ENCODE assay signal across 8 cellular contexts in genomic region chr1:66924756-66925557, GRCh38. TPM values are rescaled to one million over a fixed set of nuclear protein-coding genes. Genes with fewer than 3 reads are reported as not detected.
A peak's percentile ranks its signal among the peaks of the same experiment; 100 is the strongest.
DNase-seq lines count a peak whose midpoint lies in the region; ATAC-seq and TF ChIP-seq lines count a peak whose summit lies in the region.

DNAI4 (minus strand) TSS chr1:66924856; CDS start chr1:66924831, 25 bp downstream.
MIER1 (plus strand) TSS chr1:66924990; CDS start chr1:66925029, 39 bp downstream.

- peak; percentile 47 for TF ChIP-seq POLR2A in testis (IDR thresholded peaks at IDR 0.05)

- intact Hi-C loops in testis (cut with DNase I; ENCODE audit: low total_unique reads), result no loop called here

- peaks cover 43% of the 10 kb centered on the region for H3K4me1 Mint-ChIP-seq in activated naive CD8-positive, alpha-beta T cell treated with anti-CD3 and anti-CD28 coated beads for 36 hours

- H3K4me3 ChIP-seq in GM12864 (ENCODE audit: low read depth, low read length), result peak within 1 kb of the TSS; percentile 91
- peak within 1 kb of the TSS; percentile 83 to 84 for H3K4me3 ChIP-seq in testis

- H3K9me3 ChIP-seq in testis, result no peaks in the 10 kb centered on the region

- TF ChIP-seq CTCF in GM12864 (IDR thresholded peaks at IDR 0.05; ENCODE audit: low read depth, low read length, missing control alignments) (peak; percentile 20), omental fat pad (IDR thresholded peaks at IDR 0.05) (no peak), testis (IDR thresholded peaks at IDR 0.05) (peak in 2 of 3 experiments; percentile 9 to 13)

- H3K9me3 Mint-ChIP-seq in activated naive CD8-positive, alpha-beta T cell treated with anti-CD3 and anti-CD28 coated beads for 36 hours, result no peaks in the 10 kb centered on the region

- H3K36me3 Mint-ChIP-seq in activated naive CD8-positive, alpha-beta T cell treated with anti-CD3 and anti-CD28 coated beads for 36 hours, result peaks cover 16% of the 10 kb centered on the region

- 0 to 1% methylated on average over 28 to 53 of the region's 64 CpGs for WGBS in testis, 2 donors

- H3K27me3 Mint-ChIP-seq in activated naive CD8-positive, alpha-beta T cell treated with anti-CD3 and anti-CD28 coated beads for 36 hours, result peaks cover 3% of the 10 kb centered on the region

- ATAC-seq in HG02642 (IDR thresholded peaks at IDR 0.05; ENCODE audit: poor library complexity, unreplicated experiment) (peak; percentile 97), omental fat pad (ENCODE audit: low FRiP score) (peak; percentile 98)

- no peaks in the 10 kb centered on the region for H3K36me3 ChIP-seq in testis (ENCODE audit: low read depth, missing control alignments)

- H3K27ac Mint-ChIP-seq in activated naive CD8-positive, alpha-beta T cell treated with anti-CD3 and anti-CD28 coated beads for 36 hours, result peak within 1 kb of the TSS; percentile 97

- H3K27ac ChIP-seq in testis, result peak within 1 kb of the TSS; percentile 71 to 95

- no peaks in the 10 kb centered on the region for H3K27me3 ChIP-seq in testis

- peak within 1 kb of the TSS; percentile 93 for H3K4me3 Mint-ChIP-seq in activated naive CD8-positive, alpha-beta T cell treated with anti-CD3 and anti-CD28 coated beads for 36 hours

- DNase-seq in GM12864 (ENCODE audit: low read depth), result peak; percentile 88
- peak; percentile 98 for DNase-seq in NCI-H1105 (lab: John Stamatoyannopoulos, UW)
- peak; percentile 97 for DNase-seq in SKM-1 (lab: John Stamatoyannopoulos, UW; ENCODE audit: unreplicated experiment)
- peak; percentile 98 for DNase-seq in activated naive CD8-positive, alpha-beta T cell treated with anti-CD3 and anti-CD28 coated beads for 36 hours
- DNase-seq in glomerular visceral epithelial cell (ENCODE audit: extremely low spot score), result peak; percentile 99
- DNase-seq in omental fat pad (ENCODE audit: low spot score), result peak; percentile 88
- peak; percentile 97 for DNase-seq in testis

- peaks cover 15% of the 10 kb centered on the region for H3K4me1 ChIP-seq in testis

RNA-seq across cellular contexts. Expression of gene DNAI4, which starts in this region (rescaled TPM):
- 1 to 10 TPM; 1.2 to 1.4 TPM for total RNA-seq in activated naive CD8-positive, alpha-beta T cell treated with anti-CD3 and anti-CD28 coated beads for 36 hours
- total RNA-seq in omental fat pad, result 1 to 10 TPM; 2.8 to 8.8 (median 4.7) TPM
- 10 to 100 TPM; 21.7 to 40.8 TPM for total RNA-seq in testis
- 56.7 TPM for polyA plus RNA-seq in testis (ENCODE audit: insufficient read depth, low read depth, low replicate concordance)

RNA-seq across cellular contexts. Expression of gene MIER1, which starts in this region (rescaled TPM):
- 10 to 100 TPM; 52.8 to 52.9 TPM for total RNA-seq in activated naive CD8-positive, alpha-beta T cell treated with anti-CD3 and anti-CD28 coated beads for 36 hours
- total RNA-seq in omental fat pad, result 10 to 100 TPM; 30.9 to 55.5 (median 34.9) TPM
- 10 to 100 TPM; 53.8 to 60.8 TPM for total RNA-seq in testis
- 28.8 TPM for polyA plus RNA-seq in testis (ENCODE audit: insufficient read depth, low read depth, low replicate concordance)

Comparison
In these comparisons a context has a peak if more than half of its experiments do, and no peak if none do; other contexts are left out.
1. Peak in every context shown above with its lines: DNase-seq, ATAC-seq, H3K4me3 ChIP-seq and H3K27ac ChIP-seq.
2. CTCF ChIP-seq: peak in GM12864 (single experiment) and testis (2 of 3); none in omental fat pad (0 of 3).